32 cellular contexts compared by ENCODE assay signal in the genomic region with DNA sequence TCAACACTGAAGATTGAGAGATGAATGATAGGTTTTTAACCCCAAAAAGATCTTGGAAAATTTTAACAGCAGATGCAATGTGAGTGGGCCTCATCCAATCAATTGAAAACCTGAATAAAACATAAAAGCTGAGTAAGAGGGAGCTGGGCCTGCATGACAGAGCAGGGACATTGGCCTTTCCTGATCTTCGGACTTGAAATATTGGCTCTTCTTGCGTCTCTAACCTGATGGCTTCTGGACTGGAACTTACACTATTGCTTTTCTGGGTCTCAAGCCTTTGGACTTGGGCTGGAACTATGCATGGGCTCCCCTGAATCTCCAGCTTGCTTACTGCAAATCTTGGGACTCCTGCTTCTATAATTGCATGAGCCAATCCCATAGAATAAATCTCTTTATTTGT. TPM values are rescaled to one million over a fixed set of nuclear protein-coding genes. Genes with fewer than 3 reads are reported as not detected.
"Had no signal": no experiment of that assay in that cellular context is flagged by ENCODE, and none has a peak within 500 bp of the region (broad histone marks: within the 10 kb centered on the region; RNA-seq: fewer than 3 reads in every experiment).

No MANE protein-coding gene starts in this region.

- H3K4me1 ChIP-seq: colonic mucosa, esophagus squamous epithelium, gastrocnemius medialis, heart right ventricle, left ventricle myocardium inferior, lower lobe of right lung had no signal

- H3K9me3 ChIP-seq: colonic mucosa, esophagus squamous epithelium, gastrocnemius medialis, heart right ventricle, left ventricle myocardium inferior, lower lobe of right lung, mucosa of descending colon had no signal

- FAIRE-seq: endometrium, islet of Langerhans, keratinocyte had no signal

- H3K4me3 ChIP-seq: colonic mucosa, esophagus squamous epithelium, gastrocnemius medialis, heart right ventricle, left ventricle myocardium inferior, lower lobe of right lung, mucosa of descending colon had no signal

- H3K27me3 ChIP-seq: colonic mucosa, esophagus squamous epithelium, gastrocnemius medialis, heart right ventricle had no signal

- H3K27ac ChIP-seq: colonic mucosa, epithelial cell of prostate, esophagus squamous epithelium, gastrocnemius medialis, heart right ventricle, left ventricle myocardium inferior, lower lobe of right lung had no signal

- ATAC-seq: effector memory CD8-positive, alpha-beta T cell; esophagus mucosa; gastrocnemius medialis; heart right ventricle; left cardiac atrium; lower lobe of right lung; mucosa of descending colon had no signal

- H3K36me3 ChIP-seq: colonic mucosa, esophagus squamous epithelium, gastrocnemius medialis, heart right ventricle, left ventricle myocardium inferior, lower lobe of right lung had no signal

- DNase-seq: colonic mucosa; cortex of kidney; effector CD8-positive, alpha-beta T cell; effector memory CD8-positive, alpha-beta T cell; endodermal cell; erythroblast; esophagus squamous epithelium; foreskin fibroblast; foreskin melanocyte; gastrocnemius medialis; glutamatergic neuron; head of caudate nucleus; heart right ventricle; hippocampal formation; left cardiac atrium; left ventricle myocardium inferior; lower lobe of right lung; mesenchymal stem cell; mucosa of descending colon had no signal

RNA-seq across cellular contexts. Expression of gene A1CF, which starts 9.0 kb away (rescaled TPM):
- total RNA-seq: chondrocyte, dermis microvascular lymphatic vessel endothelial cell, esophagus mucosa, esophagus squamous epithelium, glomerular endothelial cell, heart right ventricle, kidney epithelial cell, left cardiac atrium, left ventricle myocardium inferior, lower leg skin, lower lobe of right lung, lung microvascular endothelial cell, mesothelial cell of epicardium, myocyte had no signal
- polyA plus RNA-seq: heart right ventricle, keratinocyte had no signal
